Comparison of ENCODE assay signal across 16 cellular contexts in genomic region chr19:1119475-1120217, GRCh38.
"Had no signal": no experiment of that assay in that cellular context is flagged by ENCODE, and none has a peak within 500 bp of the region (broad histone marks: within the 10 kb centered on the region; RNA-seq: fewer than 3 reads in every experiment).

No MANE protein-coding gene starts in this region.

- ATAC-seq: gastroesophageal sphincter; naive thymus-derived CD4-positive, alpha-beta T cell; sciatic nerve had no signal

- H3K4me2 ChIP-seq: hepatocyte had no signal

- H3K27ac ChIP-seq: esophagus squamous epithelium, gastroesophageal sphincter, hepatocyte, neutrophil had no signal

- H3K4me3 ChIP-seq: esophagus squamous epithelium, gastroesophageal sphincter, hepatocyte, skin epidermis had no signal

- H3K27me3 ChIP-seq: esophagus squamous epithelium, gastroesophageal sphincter, hepatocyte, neutrophil had no signal

- H3K27me3 Mint-ChIP-seq: naive thymus-derived CD4-positive, alpha-beta T cell; type B pancreatic cell had no signal

- H3K27ac Mint-ChIP-seq: nephron progenitor cell, type B pancreatic cell had no signal

- DNase-seq: effector memory CD4-positive, alpha-beta T cell; esophagus squamous epithelium; foreskin fibroblast; glutamatergic neuron; mammary epithelial cell; naive thymus-derived CD4-positive, alpha-beta T cell; nephron progenitor cell; posterior cingulate gyrus; stimulated activated CD4-positive, alpha-beta T cell treated with anti-CD3 and anti-CD28 coated beads, Interleukin-2, amount 100 ng/mL, for 48 hours; stimulated activated naive CD4-positive, alpha-beta T cell treated with Interleukin-2 at 50 U/mL for 16 hours had no signal

- H3K9me3 ChIP-seq: esophagus squamous epithelium, gastroesophageal sphincter, neutrophil had no signal

- H2AFZ ChIP-seq: hepatocyte had no signal

- H3K4me3 Mint-ChIP-seq: naive thymus-derived CD4-positive, alpha-beta T cell; nephron progenitor cell; type B pancreatic cell had no signal

- H3K9me3 Mint-ChIP-seq: naive thymus-derived CD4-positive, alpha-beta T cell; nephron progenitor cell; type B pancreatic cell had no signal

- H3K79me2 ChIP-seq: hepatocyte had no signal
